In genomic region chr6:19303381-19303780, GRCh38 we compare ENCODE assay signal across 14 cellular contexts.
DNase-seq lines count a peak whose midpoint lies in the region; ATAC-seq, FAIRE-seq and TF ChIP-seq lines count a peak whose summit lies in the region.
"Had no signal": no experiment of that assay in that cellular context is flagged by ENCODE, and none has a peak within 500 bp of the region (broad histone marks: within the 10 kb centered on the region; RNA-seq: fewer than 3 reads in every experiment).

No MANE protein-coding gene starts in this region.

- H3K27ac ChIP-seq in muscle layer of duodenum (ENCODE audit: low read length), result peak overlapping the region; percentile 68
- peak overlapping the region; percentile 36 for H3K27ac ChIP-seq in vagina
- H3K27ac ChIP-seq in kidney (ENCODE audit: low read depth in 2 of 2, low read length in 2 of 2), result no peak overlapping the region
- no peak overlapping the region for H3K27ac ChIP-seq in mammary epithelial cell (ENCODE audit: insufficient read depth, low read depth, low read length)
- H3K27ac ChIP-seq: 22Rv1, cardiac muscle cell, neutrophil, SJCRH30 had no signal

- H3K36me3 ChIP-seq in muscle layer of duodenum (ENCODE audit: control insufficient read depth in 1 of 2, insufficient read depth in 2 of 2, low read length in 2 of 2) (no peaks in the 10 kb centered on the region), vagina (no peaks in the 10 kb centered on the region), kidney (ENCODE audit: control insufficient read depth in 1 of 2, insufficient read depth in 2 of 2, low read length in 2 of 2) (no peaks in the 10 kb centered on the region), mammary epithelial cell (ENCODE audit: insufficient read depth, low read length) (no peaks in the 10 kb centered on the region)
- H3K36me3 ChIP-seq: cardiac muscle cell, neutrophil, SJCRH30 had no signal

- H3K79me2 ChIP-seq in mammary epithelial cell (ENCODE audit: insufficient read depth, low read length), result no peaks in the 10 kb centered on the region

- dilution Hi-C loops in mammary epithelial cell (cut with HindIII; ENCODE audit: low sequenced_read_pairs), result no loop called here

- no peak overlapping the region for H3K4me2 ChIP-seq in mammary epithelial cell (ENCODE audit: insufficient read depth, low read depth, low read length)

- no peak for ATAC-seq in GM19324 (IDR thresholded peaks at IDR 0.05; ENCODE audit: low FRiP score, unreplicated experiment)
- ATAC-seq: K562 had no signal

- in situ Hi-C loops in mammary epithelial cell (cut with MboI; ENCODE audit: low sequenced_read_pairs in 2 of 2), result no loop called here

- FAIRE-seq in kidney (lab: Jason Lieb, UNC), result no peak
- FAIRE-seq: K562 had no signal

- H3K9ac ChIP-seq in kidney (ENCODE audit: low read length in 2 of 2) (no peak overlapping the region), mammary epithelial cell (ENCODE audit: insufficient read depth, low read length) (no peak overlapping the region)

- H2AFZ ChIP-seq in mammary epithelial cell (ENCODE audit: low read depth, low read length), result no peak overlapping the region

- peaks cover 0 to 6% of the 10 kb centered on the region in 2 donors for H3K4me1 ChIP-seq in muscle layer of duodenum (ENCODE audit: control insufficient read depth in 1 of 2, insufficient read depth in 2 of 2, low read length in 2 of 2)
- H3K4me1 ChIP-seq in vagina, result peaks cover 4% of the 10 kb centered on the region
- no peaks in the 10 kb centered on the region for H3K4me1 ChIP-seq in kidney (ENCODE audit: control insufficient read depth in 1 of 2, insufficient read depth in 1 of 2, low read depth in 1 of 2, low read length in 2 of 2)
- H3K4me1 ChIP-seq in mammary epithelial cell (ENCODE audit: insufficient read depth, low read length), result peaks cover 6% of the 10 kb centered on the region

- no peak for TF ChIP-seq CTCF in vagina (IDR thresholded peaks at IDR 0.05)
- TF ChIP-seq CTCF in kidney (IDR thresholded peaks at IDR 0.05; ENCODE audit: borderline replicate concordance, extremely low read depth, insufficient read depth), result no peak
- no peak for TF ChIP-seq CTCF in mammary epithelial cell (conservative IDR thresholded peaks at IDR 0.05 in 1 of 2, IDR thresholded peaks at IDR 0.05 in 1 of 2; ENCODE audit: extremely low read depth in 1 of 2, insufficient read depth in 1 of 2, low read depth in 1 of 2, low read length in 2 of 2)

- DNase-seq in DMS 273 (lab: John Stamatoyannopoulos, UW; ENCODE audit: unreplicated experiment) (peak; percentile 15), DMS 273 treated with DMSO at 0.1 percent for 48 hours (lab: John Stamatoyannopoulos, UW) (no peak), astrocyte of the hippocampus (ENCODE audit: low read depth, low spot score) (peak; percentile 72), vagina (ENCODE audit: extremely low spot score in 2 of 2) (no peak), kidney (no peak), mammary epithelial cell (no peak)
- DNase-seq: activated CD8-positive, alpha-beta memory T cell treated with anti-CD3 and anti-CD28 coated beads for 24 hours had no signal

- CTCF ChIA-PET in mammary epithelial cell (lab: Charles Lee; ENCODE audit: low non-redundant PET), result no interaction called here

- BruUV-seq in mammary epithelial cell (replicated peaks; lab: Mats Ljungman, UMichigan), result no TSS peak

- H3K9me3 ChIP-seq in muscle layer of duodenum (ENCODE audit: control insufficient read depth in 1 of 2, low read length in 2 of 2), result no peaks in the 10 kb centered on the region
- H3K9me3 ChIP-seq in vagina, result no peaks in the 10 kb centered on the region
- no peaks in the 10 kb centered on the region for H3K9me3 ChIP-seq in kidney (ENCODE audit: control insufficient read depth in 1 of 2, low read length in 2 of 2)
- no peaks in the 10 kb centered on the region for H3K9me3 ChIP-seq in mammary epithelial cell (replicated peaks; ENCODE audit: insufficient read depth, low read length)
- H3K9me3 ChIP-seq: neutrophil, SJCRH30 had no signal

- intact Hi-C loops in vagina (cut with DNase I) (no loop called here), kidney (cut with DNase I) (no loop called here), mammary epithelial cell (cut with micrococcal nuclease) (no loop called here)

- WGBS in mammary epithelial cell (ENCODE audit: low coverage, missing lambda C conversion rate), result 78% methylated on average over 5 of the region's 5 CpGs

- H3K4me3 ChIP-seq in muscle layer of duodenum (ENCODE audit: low read depth in 1 of 2, low read length in 2 of 2), result peak overlapping the region in 1 of 2 donors; percentile 13
- H3K4me3 ChIP-seq in vagina, result no peak overlapping the region
- H3K4me3 ChIP-seq in kidney (ENCODE audit: low read length in 2 of 2), result peak overlapping the region in 1 of 2 donors; percentile 3
- H3K4me3 ChIP-seq in mammary epithelial cell (replicated peaks in 1 of 3; ENCODE audit: insufficient read depth in 1 of 3, low read depth in 2 of 3, low read length in 3 of 3), result no peak overlapping the region
- H3K4me3 ChIP-seq: cardiac muscle cell, K562, SJCRH30 had no signal

- H3K27me3 ChIP-seq in muscle layer of duodenum (ENCODE audit: low read depth, low read length), result no peaks in the 10 kb centered on the region
- no peaks in the 10 kb centered on the region for H3K27me3 ChIP-seq in vagina
- no peaks in the 10 kb centered on the region for H3K27me3 ChIP-seq in mammary epithelial cell (ENCODE audit: insufficient read depth, low read length)
- H3K27me3 ChIP-seq: cardiac muscle cell, neutrophil, SJCRH30 had no signal

- no peaks in the 10 kb centered on the region for H4K20me1 ChIP-seq in mammary epithelial cell (ENCODE audit: insufficient read depth, low read length)

- TF ChIP-seq POLR2A in vagina (IDR thresholded peaks at IDR 0.05), result no peak

Comparison
In these comparisons a context has a peak if more than half of its experiments do, and no peak if none do; other contexts are left out.
1. DNase-seq: peak in DMS 273 (single experiment) and astrocyte of the hippocampus (single experiment); none in DMS 273 treated with DMSO at 0.1 percent for 48 hours (single experiment), vagina (0 of 2), kidney (single experiment) and mammary epithelial cell (single experiment).
2. H3K27ac ChIP-seq: peak in muscle layer of duodenum (single experiment) and vagina (single experiment); none in kidney (0 of 2) and mammary epithelial cell (single experiment).